9 cellular contexts compared by ENCODE assay signal in genomic region chr3:23748398-23749110, GRCh38. TPM values are rescaled to one million over a fixed set of nuclear protein-coding genes. Genes with fewer than 3 reads are reported as not detected.
A peak's percentile ranks its signal among the peaks of the same experiment; 100 is the strongest.
DNase-seq lines count a peak whose midpoint lies in the region; ATAC-seq, FAIRE-seq and TF ChIP-seq lines count a peak whose summit lies in the region.
"Had no signal": no experiment of that assay in that cellular context is flagged by ENCODE, and none has a peak within 500 bp of the region (broad histone marks: within the 10 kb centered on the region; RNA-seq: fewer than 3 reads in every experiment).

No MANE protein-coding gene starts in this region.

- ATAC-seq in K562: no peak
- peak; percentile 31 to 87 for ATAC-seq in natural killer cell treated with Interleukin-12 subunit alpha and Interleukin-12 subunit beta and Interleukin-15 and Interleukin-18, amount 100 ng/mL, for 72 hours
- no peak for ATAC-seq in stimulated activated naive CD8-positive, alpha-beta T cell treated with anti-CD3 and anti-CD28 coated beads, Interleukin-15, Interleukin-2, amounts not matched to agents 100 U/mL and 50 U/mL, for 24 hours
- ATAC-seq in CD8-positive, alpha-beta T cell: no peak
- no peak for ATAC-seq in GM21390 (IDR thresholded peaks at IDR 0.05; ENCODE audit: unreplicated experiment)

- H3K79me2 ChIP-seq in K562 (ENCODE audit: control insufficient read depth, insufficient read depth, low read length): no peaks in the 10 kb centered on the region

- no peaks in the 10 kb centered on the region for H3K9me1 ChIP-seq in K562 (ENCODE audit: control insufficient read depth, insufficient read depth, low read length)

- no peak overlapping the region for H3K4me3 ChIP-seq in K562
- H3K4me3 ChIP-seq in CD8-positive, alpha-beta T cell (ENCODE audit: low read depth, low read length): no peak overlapping the region

- no peaks in the 10 kb centered on the region for H4K20me1 ChIP-seq in K562 (replicated peaks; ENCODE audit: control insufficient read depth, insufficient read depth, low read length)

- WGBS in K562 (ENCODE audit: insufficient coverage, low coverage, missing lambda C conversion rate): 2% methylated on average over 4 of the region's 4 CpGs

- H3K27me3 Mint-ChIP-seq in natural killer cell treated with Interleukin-12 subunit alpha and Interleukin-12 subunit beta and Interleukin-15 and Interleukin-18, amount 100 ng/mL, for 72 hours: no peaks in the 10 kb centered on the region
- H3K27me3 Mint-ChIP-seq in CD8-positive, alpha-beta T cell (ENCODE audit: low read depth): peaks cover 6% of the 10 kb centered on the region

- H3K4me1 ChIP-seq in K562 (replicated peaks in 1 of 2; ENCODE audit: control insufficient read depth in 2 of 2, insufficient read depth in 2 of 2, low read length in 2 of 2): no peaks in the 10 kb centered on the region
- no peaks in the 10 kb centered on the region for H3K4me1 ChIP-seq in CD8-positive, alpha-beta T cell (ENCODE audit: insufficient read depth, low read length)

- H3K4me3 Mint-ChIP-seq in natural killer cell treated with Interleukin-12 subunit alpha and Interleukin-12 subunit beta and Interleukin-15 and Interleukin-18, amount 100 ng/mL, for 72 hours: no peak overlapping the region
- H3K4me3 Mint-ChIP-seq in CD8-positive, alpha-beta T cell: no peak overlapping the region
- H3K4me3 Mint-ChIP-seq: activated CD4-positive, alpha-beta T cell treated with anti-CD3 and anti-CD28 coated beads, Interleukin-2, amount 10 ng/mL, durations not matched to agents 24 days and 14 days had no signal

- POLR2A ChIA-PET in K562 (lab: Yijun Ruan, JAX): interaction anchor here (1.2 kb wide), 1 partner anchor 11 kb away, joined by 4 read pairs; no protein-coding TSS in a partner anchor
- POLR2A ChIA-PET in CD8-positive, alpha-beta T cell (lab: Charles Lee): no interaction called here

- intact Hi-C loops in K562 (cut with micrococcal nuclease): no loop called here
- intact Hi-C loops in CD8-positive, alpha-beta T cell (cut with DNase I, micrococcal nuclease): no loop called here

- no TSS peak for BruUV-seq in K562 (replicated peaks; lab: Mats Ljungman, UMichigan)

- H3K9ac ChIP-seq in K562 (ENCODE audit: insufficient read depth in 1 of 2, low read depth in 2 of 2, low read length in 2 of 2): no peak overlapping the region

- H3K27ac Mint-ChIP-seq in natural killer cell treated with Interleukin-12 subunit alpha and Interleukin-12 subunit beta and Interleukin-15 and Interleukin-18, amount 100 ng/mL, for 72 hours: peak overlapping the region; percentile 15 to 77
- H3K27ac Mint-ChIP-seq in CD8-positive, alpha-beta T cell: no peak overlapping the region
- H3K27ac Mint-ChIP-seq: activated CD4-positive, alpha-beta T cell treated with anti-CD3 and anti-CD28 coated beads, Interleukin-2, amount 10 ng/mL, durations not matched to agents 24 days and 14 days had no signal

- TF ChIP-seq EP300 in Ishikawa (IDR thresholded peaks at IDR 0.05; ENCODE audit: borderline replicate concordance): no peak
- no peak for TF ChIP-seq EP300 in K562 (IDR thresholded peaks at IDR 0.05; ENCODE audit: low read length)

- CTCF ChIA-PET in K562 (lab: Yijun Ruan, JAX; ENCODE audit: low intra/inter-chr PET ratio): no interaction called here
- CTCF ChIA-PET in CD8-positive, alpha-beta T cell (lab: Charles Lee): no interaction called here

- TF ChIP-seq RAD21 in Ishikawa (IDR thresholded peaks at IDR 0.05; ENCODE audit: low read depth): no peak
- TF ChIP-seq RAD21 in K562 (CRISPR knock-in tag; conservative IDR thresholded peaks at IDR 0.05 in 1 of 2, IDR thresholded peaks at IDR 0.05 in 1 of 2): no peak

- no peaks in the 10 kb centered on the region for H3K36me3 ChIP-seq in K562 (ENCODE audit: control insufficient read depth, insufficient read depth, low read length)
- H3K36me3 ChIP-seq in CD8-positive, alpha-beta T cell (ENCODE audit: insufficient read depth, low read length): no peaks in the 10 kb centered on the region

- TF ChIP-seq CTCF in K562 (IDR thresholded peaks at IDR 0.05 in 2 of 3, conservative IDR thresholded peaks at IDR 0.05 in 1 of 3; ENCODE audit: insufficient read depth in 2 of 3, low read depth in 1 of 3, low read length in 3 of 3): no peak
- no peak for TF ChIP-seq CTCF in CD8-positive, alpha-beta T cell (IDR thresholded peaks at IDR 0.05)

- DNase-seq in DMS 273 treated with DMSO at 0.1 percent for 48 hours (lab: John Stamatoyannopoulos, UW) (peak; percentile 23), K562 (ENCODE audit: extremely low read depth in 1 of 4, low spot score in 3 of 4) (no peak), OCI-M2 (lab: John Stamatoyannopoulos, UW; ENCODE audit: unreplicated experiment) (no peak)
- peak; percentile 73 for DNase-seq in natural killer cell treated with Interleukin-12 subunit alpha and Interleukin-12 subunit beta and Interleukin-15 and Interleukin-18, amount 100 ng/mL, for 72 hours (ENCODE audit: low spot score)
- no peak for DNase-seq in stimulated activated naive CD8-positive, alpha-beta T cell treated with anti-CD3 and anti-CD28 coated beads, Interleukin-15, Interleukin-2, amounts not matched to agents 100 U/mL and 50 U/mL, for 24 hours
- no peak for DNase-seq in CD8-positive, alpha-beta T cell
- DNase-seq: activated CD4-positive, alpha-beta T cell treated with anti-CD3 and anti-CD28 coated beads, Interleukin-2, amount 10 ng/mL, durations not matched to agents 24 days and 14 days had no signal

- no peak overlapping the region for H3K4me2 ChIP-seq in K562 (ENCODE audit: insufficient read depth, low read length)

- FAIRE-seq in K562 (lab: Jason Lieb, UNC): no peak

- H3K9me3 Mint-ChIP-seq in natural killer cell treated with Interleukin-12 subunit alpha and Interleukin-12 subunit beta and Interleukin-15 and Interleukin-18, amount 100 ng/mL, for 72 hours: no peaks in the 10 kb centered on the region
- no peaks in the 10 kb centered on the region for H3K9me3 Mint-ChIP-seq in CD8-positive, alpha-beta T cell
- H3K9me3 Mint-ChIP-seq: activated CD4-positive, alpha-beta T cell treated with anti-CD3 and anti-CD28 coated beads, Interleukin-2, amount 10 ng/mL, durations not matched to agents 24 days and 14 days had no signal

- in situ Hi-C loops in K562 (cut with MboI): no loop called here

- no peak overlapping the region for H2AFZ ChIP-seq in K562 (ENCODE audit: low read depth, low read length)

- no peak overlapping the region for H3K27ac ChIP-seq in K562 (ENCODE audit: extremely low read depth, low read depth, low read length)
- H3K27ac ChIP-seq in CD8-positive, alpha-beta T cell (ENCODE audit: low read depth, low read length): no peak overlapping the region

- H3K27me3 ChIP-seq in K562 (ENCODE audit: control insufficient read depth in 2 of 2, insufficient read depth in 2 of 2, low read length in 2 of 2): peaks cover 28 to 42% of the 10 kb centered on the region in 2 experiments
- no peaks in the 10 kb centered on the region for H3K27me3 ChIP-seq in CD8-positive, alpha-beta T cell (ENCODE audit: insufficient read depth, low read length)

- H3K4me1 Mint-ChIP-seq in natural killer cell treated with Interleukin-12 subunit alpha and Interleukin-12 subunit beta and Interleukin-15 and Interleukin-18, amount 100 ng/mL, for 72 hours (ENCODE audit: low read depth in 2 of 2): peaks cover 20 to 22% of the 10 kb centered on the region in 2 donors
- H3K4me1 Mint-ChIP-seq in CD8-positive, alpha-beta T cell (ENCODE audit: low read depth): no peaks in the 10 kb centered on the region

- no peak for TF ChIP-seq POLR2A in K562 (conservative IDR thresholded peaks at IDR 0.05)

- no peaks in the 10 kb centered on the region for H3K36me3 Mint-ChIP-seq in natural killer cell treated with Interleukin-12 subunit alpha and Interleukin-12 subunit beta and Interleukin-15 and Interleukin-18, amount 100 ng/mL, for 72 hours
- no peaks in the 10 kb centered on the region for H3K36me3 Mint-ChIP-seq in CD8-positive, alpha-beta T cell

- H3K9me3 ChIP-seq in K562 (replicated peaks; ENCODE audit: control insufficient read depth, insufficient read depth, low read depth, low read length): no peaks in the 10 kb centered on the region
- H3K9me3 ChIP-seq in CD8-positive, alpha-beta T cell (ENCODE audit: low read length): no peaks in the 10 kb centered on the region

TF ChIP-seq in Ishikawa, 13 proteins besides CTCF, POLR2A, EP300 and RAD21:
- no peak for TF ChIP-seq TCF12 (IDR thresholded peaks at IDR 0.05; ENCODE audit: low read depth)
- peak; percentile 65 for TF ChIP-seq CEBPB (IDR thresholded peaks at IDR 0.05)

TF ChIP-seq in K562, 482 proteins besides CTCF, POLR2A, EP300 and RAD21 (continues in another document):
- TF ChIP-seq CEBPB (tag; IDR thresholded peaks at IDR 0.05) (peak; percentile 58), ZNF668 (CRISPR knock-in tag; IDR thresholded peaks at IDR 0.05) (no peak), HLTF (IDR thresholded peaks at IDR 0.05) (no peak), SPI1 (IDR thresholded peaks at IDR 0.05; ENCODE audit: borderline replicate concordance, low read depth, low read length) (peak; percentile 57; the same call in 1 of the 2 replicates), MYNN (IDR thresholded peaks at IDR 0.05) (no peak), MYNN (CRISPR knock-in tag; IDR thresholded peaks at IDR 0.05) (no peak), CEBPG (CRISPR knock-in tag; IDR thresholded peaks at IDR 0.05) (no peak), CEBPG (tag; conservative IDR thresholded peaks at IDR 0.05 in 1 of 2, IDR thresholded peaks at IDR 0.05 in 1 of 2) (peak in 1 of 2 experiments; percentile 44; a peak in 1 of 4 replicates)

RNA-seq across cellular contexts. Expression of gene UBE2E1, which starts 57.2 kb away (rescaled TPM):
- total RNA-seq in K562 (2011; cell fraction: chromatin; rRNA removed; ENCODE audit: low replicate concordance): 59.3 and 94.2 TPM in 2 replicates
- 39.5 and 49.5 TPM in 2 replicates for total RNA-seq in K562 (2011; cell fraction: nucleolus; rRNA removed)
- 66.1 and 98.5 TPM in 2 replicates for total RNA-seq in K562 (2011; cell fraction: nucleoplasm; rRNA removed)
- total RNA-seq in K562 (2014; rRNA removed) (55.5 and 74.2 TPM in 2 replicates), K562 (2014; rRNA removed; fragmentation: Illumina TruSeq; extraction: Trizol) (214 and 237 TPM in 2 replicates), K562 (2015; rRNA removed; fragmentation: Illumina TruSeq; extraction: Trizol) (171 and 177 TPM in 2 replicates), K562 (2021) (127 and 131 TPM in 2 replicates)
- polyA plus RNA-seq in K562 (2011; rRNA removed) (227 and 294 TPM in 2 replicates), K562 (2014; fragmentation: Illumina TruSeq; extraction: Trizol) (217 and 240 TPM in 2 replicates), K562 (2014; fragmentation: Nextera tagmentation; extraction: Ambion mirVana) (10 to 100 TPM; 54.4 to 63.8 TPM), K562 (2014; rRNA removed) (162 and 165 TPM in 2 replicates)
- polyA plus RNA-seq in K562 (2011; cell fraction: cytosol; rRNA removed): 68.6 and 143 TPM in 2 replicates
- polyA plus RNA-seq in K562 (2011; cell fraction: nucleus; rRNA removed): 73.0 and 113 TPM in 2 replicates
- 185 and 202 TPM in 2 replicates for polyA plus RNA-seq in K562 (2012)
- polyA minus RNA-seq in K562 (2011; rRNA and poly(A)+ RNA removed): 91.1 and 111 TPM in 2 replicates
- 54.7 and 66.0 TPM in 2 replicates for polyA minus RNA-seq in K562 (2011; cell fraction: cytosol; rRNA and poly(A)+ RNA removed)
- polyA minus RNA-seq in K562 (2011; cell fraction: nucleus; rRNA and poly(A)+ RNA removed): 41.9 and 97.3 TPM in 2 replicates
- total RNA-seq in natural killer cell treated with Interleukin-12 subunit alpha and Interleukin-12 subunit beta and Interleukin-15 and Interleukin-18, amount 100 ng/mL, for 72 hours: 10 to 100 TPM; 56.5 to 68.5 TPM
- total RNA-seq in CD8-positive, alpha-beta T cell: 10 to 100 TPM; 39.8 to 40.6 TPM

Comparison
In these comparisons a context has a peak if more than half of its experiments do, and no peak if none do; other contexts are left out.
1. DNase-seq: peak in DMS 273 treated with DMSO at 0.1 percent for 48 hours (single experiment) and natural killer cell treated with Interleukin-12 subunit alpha and Interleukin-12 subunit beta and Interleukin-15 and Interleukin-18, amount 100 ng/mL, for 72 hours (single experiment); none in K562 (0 of 4), stimulated activated naive CD8-positive, alpha-beta T cell treated with anti-CD3 and anti-CD28 coated beads, Interleukin-15, Interleukin-2, amounts not matched to agents 100 U/mL and 50 U/mL, for 24 hours (single experiment), OCI-M2 (single experiment) and CD8-positive, alpha-beta T cell (0 of 7).
2. ATAC-seq: peak in natural killer cell treated with Interleukin-12 subunit alpha and Interleukin-12 subunit beta and Interleukin-15 and Interleukin-18, amount 100 ng/mL, for 72 hours (2 of 2); none in K562 (single experiment), stimulated activated naive CD8-positive, alpha-beta T cell treated with anti-CD3 and anti-CD28 coated beads, Interleukin-15, Interleukin-2, amounts not matched to agents 100 U/mL and 50 U/mL, for 24 hours (single experiment), CD8-positive, alpha-beta T cell (single experiment) and GM21390 (single experiment).